Comparison of ENCODE assay signal across 9 cellular contexts in the genomic region with DNA sequence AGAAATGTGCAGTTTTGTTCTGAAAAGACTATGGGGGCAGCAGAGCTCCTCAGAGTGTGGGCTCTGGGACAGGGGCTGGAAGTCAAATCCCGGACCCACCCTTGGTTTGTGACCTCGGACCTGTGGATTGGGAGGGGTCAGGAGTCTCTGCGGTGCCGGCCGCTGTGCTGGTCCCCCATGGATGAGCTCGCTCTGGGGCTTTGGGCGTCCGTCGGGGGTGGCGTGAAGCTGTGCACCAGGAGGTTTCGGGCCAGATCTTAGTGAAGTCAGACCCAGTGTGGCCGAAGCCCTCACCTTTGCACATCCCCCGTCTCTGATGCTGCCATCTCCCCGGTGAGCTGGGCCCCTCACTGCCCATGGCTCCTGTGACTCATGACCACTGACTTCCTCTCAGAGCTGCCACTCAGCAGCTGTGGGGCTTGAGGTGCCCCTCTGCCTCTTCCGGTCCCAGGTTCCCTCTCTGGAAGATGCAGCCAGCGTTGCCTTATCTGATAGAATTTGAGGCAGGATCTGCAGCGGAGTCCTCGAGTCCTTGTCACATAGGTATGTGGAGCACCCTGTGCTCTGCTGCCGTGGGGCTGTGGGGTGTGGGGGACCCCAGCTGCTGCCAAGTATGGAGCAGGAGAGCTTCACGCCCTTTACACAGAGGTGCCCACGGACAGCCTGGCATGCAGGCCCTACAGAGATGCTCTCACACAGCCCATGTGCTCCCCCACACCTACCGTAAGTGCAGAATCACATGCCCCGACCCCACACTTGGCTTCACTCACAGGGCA. TPM values are rescaled to one million over a fixed set of nuclear protein-coding genes. Genes with fewer than 3 reads are reported as not detected.
DNase-seq lines count a peak whose midpoint lies in the region; ATAC-seq and TF ChIP-seq lines count a peak whose summit lies in the region.
"Had no signal": no experiment of that assay in that cellular context is flagged by ENCODE, and none has a peak within 500 bp of the region (broad histone marks: within the 10 kb centered on the region; RNA-seq: fewer than 3 reads in every experiment).

No MANE protein-coding gene starts in this region.

- DNase-seq in CMK (ENCODE audit: low read depth) (peak; percentile 27), naive B cell (no peak), WERI-Rb-1 (no peak), WTC11 (ENCODE audit: low spot score) (no peak)
- DNase-seq in activated CD4-positive, alpha-beta memory T cell treated with anti-CD3 and anti-CD28 coated beads for 36 hours, result peak; percentile 59
- DNase-seq: brain microvascular endothelial cell, IMR-90 had no signal

- peaks cover 17% of the 10 kb centered on the region for H3K9me3 Mint-ChIP-seq in activated CD4-positive, alpha-beta memory T cell treated with anti-CD3 and anti-CD28 coated beads for 36 hours
- peaks cover 9 to 18% (median 10%) of the 10 kb centered on the region in 7 donors for H3K9me3 Mint-ChIP-seq in naive B cell
- H3K9me3 Mint-ChIP-seq in WTC11, result peaks cover 66% of the 10 kb centered on the region

- H3K36me3 ChIP-seq in WERI-Rb-1, result no peaks in the 10 kb centered on the region
- H3K36me3 ChIP-seq: brain microvascular endothelial cell had no signal

- peak overlapping the region; percentile 26 for H3K4me3 Mint-ChIP-seq in activated CD4-positive, alpha-beta memory T cell treated with anti-CD3 and anti-CD28 coated beads for 36 hours
- no peak overlapping the region for H3K4me3 Mint-ChIP-seq in naive B cell
- H3K4me3 Mint-ChIP-seq in WTC11, result no peak overlapping the region

- no peak for TF ChIP-seq CTCF in WERI-Rb-1 (IDR thresholded peaks at IDR 0.05; ENCODE audit: low read depth, low read length)
- TF ChIP-seq CTCF in WTC11 (IDR thresholded peaks at IDR 0.05), result no peak

- POLR2A ChIA-PET in activated CD4-positive, alpha-beta memory T cell treated with anti-CD3 and anti-CD28 coated beads for 36 hours (lab: Charles Lee), result no interaction called here
- POLR2A ChIA-PET in WTC11 (lab: Charles Lee), result no interaction called here

- no peak overlapping the region for H3K27ac ChIP-seq in WERI-Rb-1
- H3K27ac ChIP-seq: brain microvascular endothelial cell had no signal

- H3K9me3 ChIP-seq in WERI-Rb-1 (ENCODE audit: severe bottlenecking), result peaks cover 11% of the 10 kb centered on the region

- no peaks in the 10 kb centered on the region for H3K27me3 Mint-ChIP-seq in activated CD4-positive, alpha-beta memory T cell treated with anti-CD3 and anti-CD28 coated beads for 36 hours
- H3K27me3 Mint-ChIP-seq in naive B cell (peaks cover 9 to 26% (median 14%) of the 10 kb centered on the region in 3 donors), WTC11 (ENCODE audit: low read depth) (peaks cover 24% of the 10 kb centered on the region)

- TF ChIP-seq RAD21 in Ishikawa (IDR thresholded peaks at IDR 0.05; ENCODE audit: low read depth), result no peak

- peak overlapping the region; percentile 30 for H3K27ac Mint-ChIP-seq in activated CD4-positive, alpha-beta memory T cell treated with anti-CD3 and anti-CD28 coated beads for 36 hours
- H3K27ac Mint-ChIP-seq in naive B cell, result peak overlapping the region in 4 of 6 donors; percentile 37 to 79 (median 60)
- H3K27ac Mint-ChIP-seq in WTC11, result no peak overlapping the region

- ATAC-seq in naive B cell (ENCODE audit: low read depth in 2 of 2) (no peak), WTC11 (no peak), GM18858 (IDR thresholded peaks at IDR 0.05; ENCODE audit: unreplicated experiment) (no peak)

- no peak for TF ChIP-seq EP300 in Ishikawa (IDR thresholded peaks at IDR 0.05; ENCODE audit: borderline replicate concordance)

- no peaks in the 10 kb centered on the region for H3K27me3 ChIP-seq in WERI-Rb-1 (ENCODE audit: insufficient read depth, low read depth, severe bottlenecking)
- H3K27me3 ChIP-seq: brain microvascular endothelial cell had no signal

- H3K4me1 Mint-ChIP-seq in activated CD4-positive, alpha-beta memory T cell treated with anti-CD3 and anti-CD28 coated beads for 36 hours (ENCODE audit: low read depth), result peaks cover 31% of the 10 kb centered on the region
- H3K4me1 Mint-ChIP-seq in naive B cell (peaks cover 9 to 28% (median 22%) of the 10 kb centered on the region in 3 donors), WTC11 (no peaks in the 10 kb centered on the region)

- intact Hi-C loops in activated CD4-positive, alpha-beta memory T cell treated with anti-CD3 and anti-CD28 coated beads for 36 hours (cut with micrococcal nuclease), result loop anchor here (1.0 kb wide), 1 partner anchor 78 kb away; no protein-coding TSS in a partner anchor

- H3K36me3 Mint-ChIP-seq in activated CD4-positive, alpha-beta memory T cell treated with anti-CD3 and anti-CD28 coated beads for 36 hours, result peaks cover 8% of the 10 kb centered on the region
- H3K36me3 Mint-ChIP-seq in naive B cell (peaks cover 6 to 29% of the 10 kb centered on the region in 2 donors), WTC11 (peaks cover 59% of the 10 kb centered on the region)

- H3K4me3 ChIP-seq in WERI-Rb-1 (ENCODE audit: low read depth, low read length), result no peak overlapping the region

- CTCF ChIA-PET in activated CD4-positive, alpha-beta memory T cell treated with anti-CD3 and anti-CD28 coated beads for 36 hours (lab: Charles Lee), result interaction anchor here (0.7 to 1.6 kb wide), 4 partner anchors 22 to 78 kb away, joined by 3 to 5 read pairs (median 4); no protein-coding TSS in a partner anchor
- CTCF ChIA-PET in WTC11 (lab: Charles Lee), result no interaction called here

TF ChIP-seq in Ishikawa, 13 proteins besides CTCF, POLR2A, EP300 and RAD21:
- no peak for TF ChIP-seq CEBPB (IDR thresholded peaks at IDR 0.05)
- 0 out of 2 replicates have a peak, but pooled peaks have one; percentile 34 for TF ChIP-seq ZBTB7A (IDR thresholded peaks at IDR 0.05; ENCODE audit: low read depth)

TF ChIP-seq in WTC11, 78 proteins besides CTCF, POLR2A, EP300 and RAD21 (continues in another document):
- TF ChIP-seq NFYB (CRISPR knock-in tag; conservative IDR thresholded peaks at IDR 0.05; ENCODE audit: low read depth) (no peak), TCF7 (CRISPR knock-in tag; IDR thresholded peaks at IDR 0.05; ENCODE audit: low read depth) (no peak), JUN (CRISPR knock-in tag; IDR thresholded peaks at IDR 0.05) (no peak), MYBL2 (CRISPR knock-in tag; IDR thresholded peaks at IDR 0.05) (no peak), ZNF423 (CRISPR knock-in tag; IDR thresholded peaks at IDR 0.05) (no peak), ZNF416 (CRISPR knock-in tag; IDR thresholded peaks at IDR 0.05) (no peak), JAZF1 (CRISPR knock-in tag; IDR thresholded peaks at IDR 0.05) (no peak), NR1H2 (CRISPR knock-in tag; IDR thresholded peaks at IDR 0.05) (no peak)
- TF ChIP-seq, protein P1, sequence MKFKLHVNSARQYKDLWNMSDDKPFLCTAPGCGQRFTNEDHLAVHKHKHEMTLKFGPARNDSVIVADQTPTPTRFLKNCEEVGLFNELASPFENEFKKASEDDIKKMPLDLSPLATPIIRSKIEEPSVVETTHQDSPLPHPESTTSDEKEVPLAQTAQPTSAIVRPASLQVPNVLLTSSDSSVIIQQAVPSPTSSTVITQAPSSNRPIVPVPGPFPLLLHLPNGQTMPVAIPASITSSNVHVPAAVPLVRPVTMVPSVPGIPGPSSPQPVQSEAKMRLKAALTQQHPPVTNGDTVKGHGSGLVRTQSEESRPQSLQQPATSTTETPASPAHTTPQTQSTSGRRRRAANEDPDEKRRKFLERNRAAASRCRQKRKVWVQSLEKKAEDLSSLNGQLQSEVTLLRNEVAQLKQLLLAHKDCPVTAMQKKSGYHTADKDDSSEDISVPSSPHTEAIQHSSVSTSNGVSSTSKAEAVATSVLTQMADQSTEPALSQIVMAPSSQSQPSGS (CRISPR knock-in tag; IDR thresholded peaks at IDR 0.05; ENCODE audit: borderline replicate concordance, low read depth), result no peak
- TF ChIP-seq, protein P2, sequence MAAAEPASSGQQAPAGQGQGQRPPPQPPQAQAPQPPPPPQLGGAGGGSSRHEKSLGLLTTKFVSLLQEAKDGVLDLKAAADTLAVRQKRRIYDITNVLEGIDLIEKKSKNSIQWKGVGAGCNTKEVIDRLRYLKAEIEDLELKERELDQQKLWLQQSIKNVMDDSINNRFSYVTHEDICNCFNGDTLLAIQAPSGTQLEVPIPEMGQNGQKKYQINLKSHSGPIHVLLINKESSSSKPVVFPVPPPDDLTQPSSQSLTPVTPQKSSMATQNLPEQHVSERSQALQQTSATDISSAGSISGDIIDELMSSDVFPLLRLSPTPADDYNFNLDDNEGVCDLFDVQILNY (CRISPR knock-in tag; IDR thresholded peaks at IDR 0.05), result no peak
- TF ChIP-seq, protein P3, sequence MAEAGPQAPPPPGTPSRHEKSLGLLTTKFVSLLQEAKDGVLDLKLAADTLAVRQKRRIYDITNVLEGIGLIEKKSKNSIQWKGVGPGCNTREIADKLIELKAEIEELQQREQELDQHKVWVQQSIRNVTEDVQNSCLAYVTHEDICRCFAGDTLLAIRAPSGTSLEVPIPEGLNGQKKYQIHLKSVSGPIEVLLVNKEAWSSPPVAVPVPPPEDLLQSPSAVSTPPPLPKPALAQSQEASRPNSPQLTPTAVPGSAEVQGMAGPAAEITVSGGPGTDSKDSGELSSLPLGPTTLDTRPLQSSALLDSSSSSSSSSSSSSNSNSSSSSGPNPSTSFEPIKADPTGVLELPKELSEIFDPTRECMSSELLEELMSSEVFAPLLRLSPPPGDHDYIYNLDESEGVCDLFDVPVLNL (CRISPR knock-in tag; IDR thresholded peaks at IDR 0.05; ENCODE audit: borderline replicate concordance, low read depth), result no peak
- TF ChIP-seq, protein P4, sequence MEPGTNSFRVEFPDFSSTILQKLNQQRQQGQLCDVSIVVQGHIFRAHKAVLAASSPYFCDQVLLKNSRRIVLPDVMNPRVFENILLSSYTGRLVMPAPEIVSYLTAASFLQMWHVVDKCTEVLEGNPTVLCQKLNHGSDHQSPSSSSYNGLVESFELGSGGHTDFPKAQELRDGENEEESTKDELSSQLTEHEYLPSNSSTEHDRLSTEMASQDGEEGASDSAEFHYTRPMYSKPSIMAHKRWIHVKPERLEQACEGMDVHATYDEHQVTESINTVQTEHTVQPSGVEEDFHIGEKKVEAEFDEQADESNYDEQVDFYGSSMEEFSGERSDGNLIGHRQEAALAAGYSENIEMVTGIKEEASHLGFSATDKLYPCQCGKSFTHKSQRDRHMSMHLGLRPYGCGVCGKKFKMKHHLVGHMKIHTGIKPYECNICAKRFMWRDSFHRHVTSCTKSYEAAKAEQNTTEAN (CRISPR knock-in tag; IDR thresholded peaks at IDR 0.05), result no peak

RNA-seq across cellular contexts. Expression of a gene that starts 11.4 kb away (rescaled TPM):
- total RNA-seq in activated CD4-positive, alpha-beta memory T cell treated with anti-CD3 and anti-CD28 coated beads for 36 hours, result 1 to 10 TPM; 5.4 to 6.2 TPM
- under 1 TPM in 1 of 6 donors, not detected in 5; 0.08 TPM for polyA plus RNA-seq in naive B cell (ENCODE audit: low read depth in 6 of 6)
- 0.57 to 1.2 TPM (median 1.1 TPM) in 3 replicates for total RNA-seq in WTC11 (2021)

RNA-seq across cellular contexts. Expression of a gene that starts 18.0 kb away (rescaled TPM):
- not detected for total RNA-seq in activated CD4-positive, alpha-beta memory T cell treated with anti-CD3 and anti-CD28 coated beads for 36 hours
- under 1 TPM in 5 of 6 donors, not detected in 1; 0.28 to 0.68 (median 0.39) TPM for polyA plus RNA-seq in naive B cell (ENCODE audit: low read depth in 6 of 6)
- total RNA-seq in WTC11 (2021), result 0.27 to 0.59 TPM (median 0.32 TPM) in 3 replicates

RNA-seq across cellular contexts. Expression of a gene that starts 48.4 kb away (rescaled TPM):
- 10 to 100 TPM; 33.9 to 40.3 TPM for total RNA-seq in activated CD4-positive, alpha-beta memory T cell treated with anti-CD3 and anti-CD28 coated beads for 36 hours
- 10 to 100 TPM; 41.1 to 82.6 (median 47.3) TPM for polyA plus RNA-seq in naive B cell (ENCODE audit: low read depth in 6 of 6)
- 51.8 to 63.0 TPM (median 53.0 TPM) in 3 replicates for total RNA-seq in WTC11 (2021)

Comparison
In these comparisons a context has a peak if more than half of its experiments do, and no peak if none do; other contexts are left out.
1. DNase-seq: peak in CMK (single experiment) and activated CD4-positive, alpha-beta memory T cell treated with anti-CD3 and anti-CD28 coated beads for 36 hours (single experiment); none in naive B cell (single experiment), WERI-Rb-1 (single experiment) and WTC11 (single experiment).